ENCODE assay signal across 9 cellular contexts in the genomic region with DNA sequence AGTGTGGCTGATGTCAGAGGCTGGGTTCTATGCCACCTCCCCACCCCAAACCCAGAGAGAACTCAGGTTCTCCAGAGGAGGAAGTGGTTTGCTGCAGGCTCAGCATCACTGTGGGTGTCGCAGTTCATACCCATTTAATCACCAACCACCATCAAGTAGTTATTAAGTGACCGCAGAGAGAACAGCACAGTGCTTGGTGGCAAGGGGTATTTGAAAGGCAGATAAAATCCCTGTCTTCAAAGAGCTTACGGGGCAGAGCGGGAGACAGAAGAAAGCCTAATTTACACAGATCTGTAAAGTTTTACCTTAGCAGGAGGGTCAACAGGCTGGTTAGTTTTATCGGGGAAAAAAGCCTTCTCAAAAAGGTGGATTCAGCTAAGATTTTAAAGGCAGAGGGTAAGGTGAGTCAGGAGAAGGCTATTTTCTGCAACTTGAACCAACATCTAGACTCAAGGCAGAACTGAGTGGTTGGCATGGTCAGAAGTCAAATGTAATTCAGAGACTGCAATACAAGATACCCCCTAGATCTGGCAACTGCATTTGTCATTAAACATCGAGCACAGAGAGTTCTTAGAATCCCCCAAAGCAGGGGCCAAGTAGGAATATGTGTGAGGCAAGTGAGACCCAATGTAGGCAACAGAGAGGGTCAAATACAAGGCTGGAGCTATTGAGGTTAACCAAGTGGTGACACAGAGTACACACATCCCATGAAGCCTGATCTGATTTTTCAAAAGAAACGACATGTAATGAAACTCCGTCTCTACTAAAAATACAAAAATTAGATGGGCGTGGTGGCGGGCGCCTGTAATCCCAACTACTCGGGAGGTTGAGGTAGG. TPM values are rescaled to one million over a fixed set of nuclear protein-coding genes. Genes with fewer than 3 reads are reported as not detected.
DNase-seq lines count a peak whose midpoint lies in the region; TF ChIP-seq lines count a peak whose summit lies in the region.
"Had no signal": no experiment of that assay in that cellular context is flagged by ENCODE, and none has a peak within 500 bp of the region (broad histone marks: within the 10 kb centered on the region; RNA-seq: fewer than 3 reads in every experiment).

No MANE protein-coding gene starts in this region.

- intact Hi-C loops in dorsolateral prefrontal cortex (cut with DNase I), result no loop called here

- H3K36me3 ChIP-seq in GM23248 (ENCODE audit: low read depth) (peaks cover 20% of the 10 kb centered on the region; the same call in 1 of the 2 replicates), endodermal cell (ENCODE audit: control insufficient read depth, insufficient read depth, low read length) (peaks cover 18% of the 10 kb centered on the region), osteoblast (ENCODE audit: insufficient read depth, low read length) (peaks cover 20% of the 10 kb centered on the region)
- H3K36me3 ChIP-seq: pancreas had no signal

- peaks cover 52% of the 10 kb centered on the region for H3K4me1 Mint-ChIP-seq in endodermal cell

- no peak overlapping the region for H3K4me3 ChIP-seq in GM23248
- no peak overlapping the region for H3K4me3 ChIP-seq in endodermal cell (ENCODE audit: low read length)
- no peak overlapping the region for H3K4me3 ChIP-seq in osteoblast (ENCODE audit: insufficient read depth, low read length)
- no peak overlapping the region for H3K4me3 ChIP-seq in dorsolateral prefrontal cortex
- H3K4me3 ChIP-seq: pancreas had no signal

- H3K27ac ChIP-seq in GM23248 (peak overlapping the region; percentile 44), endodermal cell (ENCODE audit: low read depth, low read length) (no peak overlapping the region), osteoblast (ENCODE audit: low read depth, low read length) (no peak overlapping the region), dorsolateral prefrontal cortex (peak overlapping the region in 5 of 59 donors; percentile 3 to 56 (median 36))
- H3K27ac ChIP-seq: pancreas had no signal

- WGBS in GM23248 (ENCODE audit: low coverage in 1 of 2, low lambda C conversion rate in 2 of 2, missing lambda C conversion rate in 2 of 2), 2 experiments, result 80 to 88% methylated on average over 12 of the region's 12 CpGs
- 92 to 94% methylated on average over 10 to 11 of the region's 12 CpGs for WGBS in endodermal cell (ENCODE audit: insufficient coverage in 1 of 2, insufficient read length in 1 of 2), 2 experiments

- TF ChIP-seq CTCF in endodermal cell (conservative IDR thresholded peaks at IDR 0.05) (no peak), osteoblast (IDR thresholded peaks at IDR 0.05; ENCODE audit: extremely low read depth, low read depth, low read length) (no peak), dorsolateral prefrontal cortex (IDR thresholded peaks at IDR 0.05 in 54 of 56, conservative IDR thresholded peaks at IDR 0.05 in 2 of 56; ENCODE audit: low read depth in 1 of 56, partially characterized antibody in 56 of 56) (no peak), GM13977 (IDR thresholded peaks at IDR 0.05; ENCODE audit: extremely low read depth, insufficient read depth, missing control alignments) (no peak)

- H3K4me1 ChIP-seq in GM23248 (ENCODE audit: insufficient read depth) (peaks cover 86% of the 10 kb centered on the region), endodermal cell (ENCODE audit: control insufficient read depth, insufficient read depth, low read length) (peaks cover 6% of the 10 kb centered on the region), osteoblast (ENCODE audit: insufficient read depth, low read length) (peaks cover 56% of the 10 kb centered on the region)

- H3K27me3 ChIP-seq in GM23248 (replicated peaks; ENCODE audit: insufficient read depth) (no peaks in the 10 kb centered on the region), endodermal cell (ENCODE audit: control insufficient read depth, insufficient read depth, low read length, poor library complexity, severe bottlenecking) (no peaks in the 10 kb centered on the region), osteoblast (ENCODE audit: insufficient read depth, low read length) (no peaks in the 10 kb centered on the region), dorsolateral prefrontal cortex (no peaks in the 10 kb centered on the region)
- H3K27me3 ChIP-seq: pancreas had no signal

- peaks cover 96% of the 10 kb centered on the region for H3K79me2 ChIP-seq in GM23248 (ENCODE audit: insufficient read depth)
- H3K79me2 ChIP-seq in osteoblast (ENCODE audit: insufficient read depth, low read length), result peaks cover 95% of the 10 kb centered on the region

- peak overlapping the region; percentile 38 for H3K4me2 ChIP-seq in GM23248 (ENCODE audit: unreplicated experiment)
- no peak overlapping the region for H3K4me2 ChIP-seq in osteoblast (ENCODE audit: insufficient read depth, low read length)

- peak overlapping the region; percentile 50 for H3K27ac Mint-ChIP-seq in endodermal cell

- H2AFZ ChIP-seq in GM23248 (no peak overlapping the region), osteoblast (ENCODE audit: low read length) (no peak overlapping the region)

- DNase-seq in GM23248 (no peak), endodermal cell (no peak), osteoblast (ENCODE audit: insufficient read length, low spot score, missing footprints) (no peak), NCI-H69 (lab: John Stamatoyannopoulos, UW) (no peak), dorsolateral prefrontal cortex (no peak), GM13977 (ENCODE audit: low spot score) (no peak)
- peak; percentile 66 for DNase-seq in activated CD4-positive, alpha-beta T cell treated with anti-CD3 and anti-CD28 coated beads for 1 hour
- peak; percentile 59 to 77 for DNase-seq in stimulated activated CD8-positive, alpha-beta memory T cell treated with anti-CD3 and anti-CD28 coated beads, Interleukin-15, amount 100 ng/mL, for 4 hours (ENCODE audit: low read depth in 2 of 2)
- DNase-seq: pancreas had no signal

- H3K9me2 ChIP-seq in GM23248 (ENCODE audit: insufficient read depth), result no peaks in the 10 kb centered on the region

- H3K9me3 ChIP-seq in GM23248 (ENCODE audit: low read depth) (no peaks in the 10 kb centered on the region), endodermal cell (ENCODE audit: control insufficient read depth, low read length) (no peaks in the 10 kb centered on the region), osteoblast (ENCODE audit: low read depth, low read length) (no peaks in the 10 kb centered on the region)
- H3K9me3 ChIP-seq: pancreas had no signal

- H4K20me1 ChIP-seq in GM23248 (ENCODE audit: insufficient read depth), result no peaks in the 10 kb centered on the region
- H4K20me1 ChIP-seq in osteoblast (ENCODE audit: insufficient read depth, low read length), result peaks cover 51% of the 10 kb centered on the region

- H3K9me3 Mint-ChIP-seq in endodermal cell, result no peaks in the 10 kb centered on the region

- no peak overlapping the region for H3K4me3 Mint-ChIP-seq in endodermal cell

- in situ Hi-C loops in GM23248 (cut with MboI), result no loop called here
- in situ Hi-C loops in GM13977 (cut with MboI; ENCODE audit: low pct_unique_long_range_greater_than_20kb, low sequenced_read_pairs, unreplicated experiment), result no loop called here

- H3K27me3 Mint-ChIP-seq in endodermal cell (ENCODE audit: insufficient read depth), result no peaks in the 10 kb centered on the region

- peaks cover 19% of the 10 kb centered on the region for H3K36me3 Mint-ChIP-seq in endodermal cell (ENCODE audit: low read depth)

- peaks cover 66% of the 10 kb centered on the region for H3F3A ChIP-seq in GM23248 (ENCODE audit: insufficient read depth)

- H3K9ac ChIP-seq in GM23248, result no peak overlapping the region
- no peak overlapping the region for H3K9ac ChIP-seq in endodermal cell (ENCODE audit: extremely low read depth, low read length, poor library complexity, severe bottlenecking)

RNA-seq across cellular contexts. Expression of a gene that starts 13.2 kb away (rescaled TPM):
- 63.7 and 87.2 TPM in 2 replicates for total RNA-seq in GM23248 (2014; rRNA removed; shearing (Covaris generic))
- polyA plus RNA-seq in GM23248 (2016; fragmentation: Nextera tagmentation; extraction: Ambion mirVana), result 134 and 135 TPM in 2 replicates
- total RNA-seq in endodermal cell (10 to 100 TPM; 58.4 to 92.7 TPM), osteoblast (41.6 and 46.3 TPM in 2 replicates), dorsolateral prefrontal cortex (10 to 100 TPM; 15.7 to 57.9 (median 32.8) TPM)
- 42.1 TPM for polyA plus RNA-seq in endodermal cell (2013, experiment 1 of 2)
- 44.5 TPM for polyA plus RNA-seq in endodermal cell (2013, experiment 2 of 2)

RNA-seq across cellular contexts. Expression of a gene that starts 39.4 kb away (rescaled TPM):
- under 0.01 TPM in 1 of 2 replicates, not detected in the other for total RNA-seq in GM23248 (2014; rRNA removed; shearing (Covaris generic))
- 4.0 and 6.9 TPM in 2 replicates for polyA plus RNA-seq in GM23248 (2016; fragmentation: Nextera tagmentation; extraction: Ambion mirVana)
- total RNA-seq in endodermal cell, result 1,000 to 10,000 TPM; 4,079 to 4,491 TPM
- polyA plus RNA-seq in endodermal cell (2013, experiment 1 of 2), result 4,451 TPM
- polyA plus RNA-seq in endodermal cell (2013, experiment 2 of 2), result 8,189 TPM
- total RNA-seq in osteoblast, result under 0.01 TPM in 2 replicates
- over 10,000 TPM in 111 of 120 experiments, 1,000 to 10,000 TPM in 9; 2,947 to 35,484 (median 19,179) TPM for total RNA-seq in dorsolateral prefrontal cortex
- polyA plus RNA-seq: pancreas had no signal

RNA-seq across cellular contexts. Expression of a gene that starts 40.7 kb away (rescaled TPM):
- not detected in 2 replicates for total RNA-seq in GM23248 (2014; rRNA removed; shearing (Covaris generic))
- 4.1 TPM in 1 of 2 replicates, not detected in the other for polyA plus RNA-seq in GM23248 (2016; fragmentation: Nextera tagmentation; extraction: Ambion mirVana)
- 1,000 to 10,000 TPM; 4,032 to 4,837 TPM for total RNA-seq in endodermal cell
- polyA plus RNA-seq in endodermal cell (2013, experiment 1 of 2), result 3,234 TPM
- 5,800 TPM for polyA plus RNA-seq in endodermal cell (2013, experiment 2 of 2)
- under 0.01 TPM in 2 replicates for total RNA-seq in osteoblast
- 1,000 to 10,000 TPM in 110 of 120 experiments, 100 to 1,000 TPM in 10; 125 to 4,648 (median 2,054) TPM for total RNA-seq in dorsolateral prefrontal cortex
- polyA plus RNA-seq: pancreas had no signal

RNA-seq across cellular contexts. Expression of a gene that starts 49.8 kb away (rescaled TPM):
- total RNA-seq in GM23248 (2014; rRNA removed; shearing (Covaris generic)), result not detected in 2 replicates
- polyA plus RNA-seq in GM23248 (2016; fragmentation: Nextera tagmentation; extraction: Ambion mirVana), result 1.4 TPM in 2 replicates
- total RNA-seq in endodermal cell (1 to 10 TPM; 2.3 to 2.7 TPM), osteoblast (1.1 and 1.2 TPM in 2 replicates), dorsolateral prefrontal cortex (10 to 100 TPM in 10 of 120 experiments, 1 to 10 TPM in 110; 1.9 to 15.5 (median 6.3) TPM)
- polyA plus RNA-seq in endodermal cell (2013, experiment 1 of 2), result 2.8 TPM
- 4.0 TPM for polyA plus RNA-seq in endodermal cell (2013, experiment 2 of 2)

RNA-seq across cellular contexts. Expression of a gene that starts 51.4 kb away (rescaled TPM):
- 4,120 and 4,786 TPM in 2 replicates for total RNA-seq in GM23248 (2014; rRNA removed; shearing (Covaris generic))
- polyA plus RNA-seq in GM23248 (2016; fragmentation: Nextera tagmentation; extraction: Ambion mirVana), result 1,272 and 1,276 TPM in 2 replicates
- total RNA-seq in endodermal cell (1,000 to 10,000 TPM; 2,153 to 2,485 TPM), osteoblast (2,042 and 2,075 TPM in 2 replicates), dorsolateral prefrontal cortex (100 to 1,000 TPM; 199 to 446 (median 270) TPM)
- polyA plus RNA-seq in endodermal cell (2013, experiment 1 of 2), result 3,202 TPM
- 2,907 TPM for polyA plus RNA-seq in endodermal cell (2013, experiment 2 of 2)

Comparison
In these comparisons a context has a peak if more than half of its experiments do, and no peak if none do; other contexts are left out.
1. DNase-seq: peak in activated CD4-positive, alpha-beta T cell treated with anti-CD3 and anti-CD28 coated beads for 1 hour (single experiment) and stimulated activated CD8-positive, alpha-beta memory T cell treated with anti-CD3 and anti-CD28 coated beads, Interleukin-15, amount 100 ng/mL, for 4 hours (2 of 2); none in GM23248 (single experiment), endodermal cell (single experiment), osteoblast (single experiment), NCI-H69 (single experiment), dorsolateral prefrontal cortex (0 of 10) and GM13977 (single experiment).
2. RNA of a gene that starts 39.4 kb away (total RNA-seq): 2,947 to 35,484 TPM in dorsolateral prefrontal cortex and 4,079 to 4,491 TPM in endodermal cell; under 0.01 TPM in GM23248 and under 0.01 TPM in osteoblast; every median in the first group is over 1,000 times any median in the second.
3. RNA of a gene that starts 40.7 kb away (total RNA-seq): 4,032 to 4,837 TPM in endodermal cell and 125 to 4,648 TPM in dorsolateral prefrontal cortex; not detected in GM23248 and under 0.01 TPM in osteoblast; every median in the first group is over 100 times any median in the second.